In the genomic region with DNA sequence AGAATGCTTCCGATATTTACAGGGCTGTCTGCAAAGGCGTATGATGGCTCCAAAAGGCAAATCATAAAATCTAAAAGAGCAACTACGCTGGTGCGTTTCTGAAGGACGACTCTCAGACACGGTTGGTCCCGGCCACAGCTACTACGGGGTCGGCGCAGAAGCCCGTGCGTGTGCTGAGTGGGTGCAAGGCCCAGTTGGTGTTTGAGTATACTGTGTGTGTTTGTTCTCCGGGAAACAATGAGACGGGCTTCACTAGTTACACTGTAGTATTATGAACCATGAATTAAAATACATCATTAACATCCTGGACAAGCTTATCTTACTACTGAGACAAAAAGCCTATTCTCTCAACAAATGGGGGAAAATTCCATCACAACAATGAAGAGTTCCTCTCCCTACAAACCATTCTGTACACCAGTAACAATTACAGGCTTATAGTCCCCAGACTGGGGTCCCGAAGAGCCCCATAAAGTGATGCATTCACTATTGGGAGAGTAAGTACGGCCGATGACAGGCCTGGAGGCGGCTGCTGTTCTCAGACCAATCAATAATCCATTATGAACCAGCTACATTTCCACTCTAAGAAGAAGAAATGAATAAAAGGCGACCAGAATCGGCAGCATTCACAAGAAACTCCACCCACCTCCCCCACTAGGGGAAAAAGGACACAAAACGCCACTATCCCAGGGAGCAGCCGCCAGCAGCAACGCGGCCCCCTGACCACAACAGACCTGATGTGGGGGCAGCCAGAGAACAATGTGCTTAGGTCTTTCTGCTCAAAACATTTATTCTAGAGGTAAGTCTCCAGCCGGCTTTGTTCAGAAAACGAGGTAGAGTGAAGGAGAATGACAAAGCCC, we compare ENCODE assay signal across 8 cellular contexts. TPM values are rescaled to one million over a fixed set of nuclear protein-coding genes. Genes with fewer than 3 reads are reported as not detected.
DNase-seq lines count a peak whose midpoint lies in the region; ATAC-seq and TF ChIP-seq lines count a peak whose summit lies in the region.

No MANE protein-coding gene starts in this region.

- H3K79me2 ChIP-seq in Loucy (ENCODE audit: insufficient read depth, low read length): peaks cover 19% of the 10 kb centered on the region; the same call in 1 of the 2 replicates

- peak overlapping the region; percentile 25; the same call in 1 of the 2 replicates for H2AFZ ChIP-seq in Loucy (ENCODE audit: low read length)

- H3K36me3 ChIP-seq in Loucy (ENCODE audit: insufficient read depth, low read length): no peaks in the 10 kb centered on the region

- intact Hi-C loops in MCF 10A (cut with micrococcal nuclease): loop anchor here (2.0 to 5.0 kb wide), 2 partner anchors 41 to 53 kb away; no protein-coding TSS in a partner anchor

- peaks cover 47% of the 10 kb centered on the region for H3K4me1 Mint-ChIP-seq in MCF 10A (ENCODE audit: insufficient read depth, unreplicated experiment)
- peaks cover 60% of the 10 kb centered on the region for H3K4me1 Mint-ChIP-seq in stimulated activated naive CD8-positive, alpha-beta T cell treated with anti-CD3 and anti-CD28 coated beads, Interleukin-15, amount 100 ng/mL, for 72 hours

- H3K4me3 ChIP-seq in GM08714 (ENCODE audit: low read length): peak overlapping the region; percentile 58; the same call in 1 of the 2 replicates
- H3K4me3 ChIP-seq in Loucy (ENCODE audit: low read length, poor library complexity, severe bottlenecking): peak overlapping the region; percentile 72

- TF ChIP-seq CTCF in Loucy (conservative IDR thresholded peaks at IDR 0.05; ENCODE audit: low read length) (no peak), MCF 10A (IDR thresholded peaks at IDR 0.05; ENCODE audit: unreplicated experiment) (no peak)

- H3K4me1 ChIP-seq in Loucy (ENCODE audit: insufficient read depth, low read length, poor library complexity, severe bottlenecking): peaks cover 32% of the 10 kb centered on the region

- H3K27me3 ChIP-seq in Loucy (ENCODE audit: insufficient read depth, low read length, poor library complexity, severe bottlenecking): no peaks in the 10 kb centered on the region

- H3K36me3 Mint-ChIP-seq in MCF 10A (ENCODE audit: insufficient read depth, unreplicated experiment): no peaks in the 10 kb centered on the region

- no TSS peak for BruUV-seq in MCF 10A (replicated peaks; lab: Mats Ljungman, UMichigan)

- CTCF ChIA-PET in MCF 10A (lab: Yijun Ruan, JAX): interaction anchor here (0.5 to 0.9 kb wide), 4 partner anchors 55 to 236 kb away, joined by 3 to 4 read pairs (median 3); no protein-coding TSS in a partner anchor

- H3K9me3 ChIP-seq in Loucy (ENCODE audit: insufficient read depth, low read depth, low read length): no peaks in the 10 kb centered on the region

- no peaks in the 10 kb centered on the region for H3K27me3 Mint-ChIP-seq in MCF 10A (ENCODE audit: insufficient read depth, unreplicated experiment)
- H3K27me3 Mint-ChIP-seq in stimulated activated naive CD8-positive, alpha-beta T cell treated with anti-CD3 and anti-CD28 coated beads, Interleukin-15, amount 100 ng/mL, for 72 hours: no peaks in the 10 kb centered on the region

- H3K9me3 Mint-ChIP-seq in MCF 10A (ENCODE audit: unreplicated experiment): no peaks in the 10 kb centered on the region
- H3K9me3 Mint-ChIP-seq in stimulated activated naive CD8-positive, alpha-beta T cell treated with anti-CD3 and anti-CD28 coated beads, Interleukin-15, amount 100 ng/mL, for 72 hours: no peaks in the 10 kb centered on the region

- DNase-seq in MCF 10A (ENCODE audit: unreplicated experiment) (no peak), left lobe of liver (ENCODE audit: low spot score) (peak; percentile 41)
- no peak for DNase-seq in stimulated activated naive CD8-positive, alpha-beta T cell treated with anti-CD3 and anti-CD28 coated beads, Interleukin-15, amount 100 ng/mL, for 72 hours
- no peak for DNase-seq in central memory CD4-positive, alpha-beta T cell

- H3K4me3 Mint-ChIP-seq in MCF 10A (ENCODE audit: unreplicated experiment): peak overlapping the region; percentile 84
- peak overlapping the region; percentile 78 to 85 for H3K4me3 Mint-ChIP-seq in stimulated activated naive CD8-positive, alpha-beta T cell treated with anti-CD3 and anti-CD28 coated beads, Interleukin-15, amount 100 ng/mL, for 72 hours

- no peaks in the 10 kb centered on the region for H3K9me2 ChIP-seq in Loucy (replicated peaks; ENCODE audit: low read depth, low read length)

- no peaks in the 10 kb centered on the region for H3F3A ChIP-seq in Loucy (ENCODE audit: low read depth)

- POLR2A ChIA-PET in MCF 10A (lab: Yijun Ruan, JAX): interaction anchor here (0.9 to 2.9 kb wide), 10 partner anchors 8 to 168 kb away, joined by 3 to 18 read pairs (median 5); no protein-coding TSS in a partner anchor

- no peaks in the 10 kb centered on the region for H4K20me1 ChIP-seq in Loucy (ENCODE audit: insufficient read depth, low read length, poor library complexity, severe bottlenecking)

- H3K4me2 ChIP-seq in Loucy (ENCODE audit: low read depth, low read length, poor library complexity, severe bottlenecking): peak overlapping the region; percentile 76

- ATAC-seq in left lobe of liver: peak; percentile 45
- peak; percentile 70 for ATAC-seq in stimulated activated naive CD8-positive, alpha-beta T cell treated with anti-CD3 and anti-CD28 coated beads, Interleukin-15, amount 100 ng/mL, for 72 hours
- ATAC-seq in HG02970 (IDR thresholded peaks at IDR 0.05; ENCODE audit: low FRiP score, unreplicated experiment): no peak
- no peak for ATAC-seq in GM21786 (IDR thresholded peaks at IDR 0.05; ENCODE audit: unreplicated experiment)

- peak overlapping the region; percentile 65 for H3K9ac ChIP-seq in Loucy (ENCODE audit: low read depth, low read length, poor library complexity, severe bottlenecking)

- H3K27ac Mint-ChIP-seq in MCF 10A (ENCODE audit: low read depth, unreplicated experiment): peak overlapping the region; percentile 98
- peak overlapping the region in 1 of 2 donors; percentile 66 for H3K27ac Mint-ChIP-seq in stimulated activated naive CD8-positive, alpha-beta T cell treated with anti-CD3 and anti-CD28 coated beads, Interleukin-15, amount 100 ng/mL, for 72 hours

RNA-seq across cellular contexts. Expression of a gene that starts 43.3 kb away (rescaled TPM):
- total RNA-seq in MCF 10A (2022): 28.3 and 40.1 TPM in 2 replicates
- 16.2 TPM for total RNA-seq in left lobe of liver

Comparison
In these comparisons a context has a peak if more than half of its experiments do, and no peak if none do; other contexts are left out.
1. ATAC-seq: peak in left lobe of liver (single experiment) and stimulated activated naive CD8-positive, alpha-beta T cell treated with anti-CD3 and anti-CD28 coated beads, Interleukin-15, amount 100 ng/mL, for 72 hours (single experiment); none in HG02970 (single experiment) and GM21786 (single experiment).